ENCODE assay signal across 8 cellular contexts in the genomic region with DNA sequence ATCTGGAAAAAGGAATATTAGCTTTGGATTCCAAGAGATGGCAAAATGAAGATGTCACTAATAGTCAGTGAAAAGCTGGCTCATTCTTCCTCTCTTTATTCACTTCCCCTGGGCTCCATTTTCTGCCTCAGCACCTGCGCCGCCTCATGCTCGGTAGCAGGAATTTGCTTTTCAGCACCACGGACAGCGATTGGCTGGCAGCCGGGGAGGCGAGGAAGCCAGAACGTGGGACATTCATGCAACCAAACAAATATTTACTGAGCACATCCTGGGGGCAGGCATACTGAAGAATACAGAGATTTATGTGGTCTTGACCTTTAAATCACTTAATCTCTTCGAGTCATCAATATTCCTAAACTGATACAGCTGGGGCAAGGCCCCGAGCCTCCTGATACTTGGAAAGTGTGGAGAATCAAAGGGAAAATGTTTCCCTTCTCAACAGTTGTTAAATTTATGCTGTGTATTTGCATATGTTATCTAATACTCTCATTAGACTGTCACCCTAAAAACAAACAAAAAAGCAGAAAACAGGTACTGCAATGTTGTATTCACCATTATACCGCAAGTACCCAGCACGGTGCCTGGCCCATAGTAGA. TPM values are rescaled to one million over a fixed set of nuclear protein-coding genes. Genes with fewer than 3 reads are reported as not detected.
DNase-seq lines count a peak whose midpoint lies in the region; ATAC-seq, FAIRE-seq and TF ChIP-seq lines count a peak whose summit lies in the region.

No MANE protein-coding gene starts in this region.

- TF ChIP-seq POLR2A in NB4 (IDR thresholded peaks at IDR 0.05; ENCODE audit: extremely low read depth, insufficient read length) (no peak), H1 (IDR thresholded peaks at IDR 0.05; ENCODE audit: control extremely low read depth in 1 of 2, low read depth in 2 of 2, low read length in 2 of 2) (no peak)

- H4K5ac ChIP-seq in H1 (ENCODE audit: insufficient read length, low read depth, low read length) = no peak overlapping the region

- TF ChIP-seq CTCF in NB4 (IDR thresholded peaks at IDR 0.05; ENCODE audit: low read depth, low read length) = no peak
- TF ChIP-seq CTCF in H1 (IDR thresholded peaks at IDR 0.05; ENCODE audit: control extremely low read depth in 1 of 3, insufficient read depth in 1 of 3, low read depth in 1 of 3, low read length in 3 of 3) = no peak

- H2BK12ac ChIP-seq in H1 (ENCODE audit: low read depth, low read length) = no peak overlapping the region

- H4K8ac ChIP-seq in H1 (ENCODE audit: extremely low read depth, insufficient read depth, low read length) = no peak overlapping the region

- H3K23ac ChIP-seq in H1 (ENCODE audit: insufficient read length) = no peak overlapping the region

- H3K4ac ChIP-seq in H1 (replicated peaks; ENCODE audit: insufficient read length, low read depth, low read length) = no peak overlapping the region

- H3K36me3 ChIP-seq in H1 (ENCODE audit: control insufficient read depth in 2 of 4, insufficient read depth in 4 of 4, low read length in 3 of 4) = no peaks in the 10 kb centered on the region

- DNase-seq in ELR (ENCODE audit: low read depth) = peak; percentile 65
- DNase-seq in NB4 (ENCODE audit: low read depth) = peak; percentile 79
- peak; percentile 4 to 44 for DNase-seq in activated CD8-positive, alpha-beta memory T cell treated with anti-CD3 and anti-CD28 coated beads for 1 hour (ENCODE audit: extremely low read depth in 1 of 2, low read depth in 1 of 2)
- peak; percentile 36 to 94 for DNase-seq in H1 (ENCODE audit: low read depth in 1 of 2, low spot score in 2 of 2)
- peak; percentile 71 for DNase-seq in myocyte (ENCODE audit: low read depth)
- DNase-seq in stimulated activated naive CD8-positive, alpha-beta T cell treated with anti-CD3 and anti-CD28 coated beads, Interleukin-15, Interleukin-2, amounts not matched to agents 100 U/mL and 50 U/mL, for 24 hours = peak; percentile 77
- no peak for DNase-seq in NCI-H1105 treated with DMSO at 0.1 percent for 48 hours (lab: John Stamatoyannopoulos, UW)

- ATAC-seq in stimulated activated naive CD8-positive, alpha-beta T cell treated with anti-CD3 and anti-CD28 coated beads, Interleukin-15, Interleukin-2, amounts not matched to agents 100 U/mL and 50 U/mL, for 24 hours = no peak
- no peak for ATAC-seq in HG02798 (IDR thresholded peaks at IDR 0.05; ENCODE audit: poor library complexity, unreplicated experiment)

- H3K79me2 ChIP-seq in H1 (ENCODE audit: control insufficient read depth in 1 of 2, insufficient read depth in 2 of 2, low read length in 2 of 2) = no peaks in the 10 kb centered on the region

- no peak overlapping the region for H2BK120ac ChIP-seq in H1 (replicated peaks; ENCODE audit: low read depth, low read length)

- no peak overlapping the region for H3K18ac ChIP-seq in H1 (ENCODE audit: extremely low read depth, low read length)

- no peaks in the 10 kb centered on the region for H3K79me1 ChIP-seq in H1 (ENCODE audit: low read depth, low read length)

- H2BK5ac ChIP-seq in H1 (ENCODE audit: low read depth, low read length) = no peak overlapping the region

- H2AK5ac ChIP-seq in H1 (ENCODE audit: low read depth, low read length) = no peak overlapping the region

- no peaks in the 10 kb centered on the region for H3K9me3 ChIP-seq in H1 (ENCODE audit: insufficient read depth in 2 of 2, low read depth in 1 of 2, low read length in 1 of 2)

- H3K14ac ChIP-seq in H1 (ENCODE audit: insufficient read length) = no peak overlapping the region

- H3K27ac ChIP-seq in H1 (ENCODE audit: low read depth, low read length) = no peak overlapping the region

- H4K20me1 ChIP-seq in H1 (replicated peaks in 1 of 2; ENCODE audit: control insufficient read depth in 1 of 2, insufficient read depth in 2 of 2, low read length in 2 of 2) = peaks cover 0 to 3% of the 10 kb centered on the region in 2 experiments

- no peak overlapping the region for H3K4me2 ChIP-seq in H1 (ENCODE audit: insufficient read depth in 1 of 2, low read depth in 2 of 2, low read length in 2 of 2)

- no peak overlapping the region for H2AFZ ChIP-seq in H1 (ENCODE audit: low read length)

- no peak overlapping the region for H2BK15ac ChIP-seq in H1 (ENCODE audit: low read length)

- CTCF ChIA-PET in H1 (lab: Charles Lee; ENCODE audit: partially characterized antibody) = interaction anchor here (0.5 to 6.0 kb wide), 39 partner anchors 9 to 849 kb away, joined by 3 to 88 read pairs (median 5); partner anchors contain the start of gene PDYN

- peaks cover 0 to 8% (median under 1%) of the 10 kb centered on the region in 4 experiments; a peak in 3 of 7 replicates for H3K27me3 ChIP-seq in H1 (replicated peaks in 1 of 4; ENCODE audit: control insufficient read depth in 3 of 4, extremely low read depth in 1 of 4, insufficient read depth in 3 of 4, low read length in 3 of 4)

- H3K56ac ChIP-seq in H1 (replicated peaks; ENCODE audit: insufficient read length, low read depth, low read length) = no peak overlapping the region

- no peak overlapping the region for H3K9ac ChIP-seq in H1 (replicated peaks in 1 of 4; ENCODE audit: extremely low read depth in 1 of 4, low read depth in 3 of 4, low read length in 3 of 4)

- H4K91ac ChIP-seq in H1 (replicated peaks; ENCODE audit: insufficient read length, low read length) = no peak overlapping the region

- no peak for TF ChIP-seq EP300 in H1 (IDR thresholded peaks at IDR 0.05; ENCODE audit: borderline replicate concordance in 1 of 2, low read depth in 2 of 2, low read length in 2 of 2)

- no peaks in the 10 kb centered on the region; the same call in 1 of the 2 replicates for H3K23me2 ChIP-seq in H1 (ENCODE audit: low read depth, low read length)

- POLR2A ChIA-PET in H1 (lab: Charles Lee; ENCODE audit: partially characterized antibody) = no interaction called here

- H3K4me1 ChIP-seq in H1 (replicated peaks in 1 of 4; ENCODE audit: control insufficient read depth in 3 of 4, insufficient read depth in 4 of 4, low read length in 3 of 4) = peaks cover 0 to 14% (median 7%) of the 10 kb centered on the region in 4 experiments; a peak in 3 of 7 replicates

- no peak overlapping the region for H3K4me3 ChIP-seq in NB4 (ENCODE audit: low read depth, low read length)
- no peak overlapping the region for H3K4me3 ChIP-seq in H1 (ENCODE audit: extremely low read depth in 1 of 4, insufficient read depth in 2 of 4, low read depth in 3 of 4, low read length in 4 of 4)

- 28% methylated on average over 12 of the region's 12 CpGs; no CpG with 5 or more reads in 1 of the 2 experiments for WGBS in H1 (ENCODE audit: extremely low coverage in 1 of 2, insufficient coverage in 1 of 2, insufficient read length in 1 of 2, insufficient replicate concordance in 2 of 2, low coverage in 1 of 2, low lambda C conversion rate in 2 of 2, missing lambda C conversion rate in 1 of 2), 2 experiments

- no peak overlapping the region for H2BK20ac ChIP-seq in H1 (ENCODE audit: low read length)

- peak; percentile 88 for FAIRE-seq in H1 (lab: Jason Lieb, UNC)

- peak; percentile 8 to 25; a peak in 1 of 4 replicates for TF ChIP-seq RAD21 in H1 (IDR thresholded peaks at IDR 0.05 in 1 of 2, conservative IDR thresholded peaks at IDR 0.05 in 1 of 2; ENCODE audit: low read depth in 2 of 2, low read length in 2 of 2)

TF ChIP-seq in H1, 55 proteins besides CTCF, POLR2A, EP300 and RAD21 (continues in another document):
- TF ChIP-seq PHF8 (conservative IDR thresholded peaks at IDR 0.05; ENCODE audit: low read depth, low read length) (no peak), POU5F1 (IDR thresholded peaks at IDR 0.05; ENCODE audit: low read depth, low read length) (no peak), SIN3A (conservative IDR thresholded peaks at IDR 0.05 in 1 of 2, IDR thresholded peaks at IDR 0.05 in 1 of 2; ENCODE audit: low read depth in 1 of 2, low read length in 2 of 2) (peak; percentile 82 to 87; a peak in 2 of 4 replicates), EZH2 (IDR thresholded peaks at IDR 0.05; ENCODE audit: low read depth, low read length, severe bottlenecking) (no peak), CTBP2 (IDR thresholded peaks at IDR 0.05; ENCODE audit: borderline replicate concordance, insufficient read depth, insufficient read length, low read length) (no peak), GTF2F1 (IDR thresholded peaks at IDR 0.05; ENCODE audit: borderline replicate concordance, low read depth, low read length) (no peak), GABPA (IDR thresholded peaks at IDR 0.05; ENCODE audit: borderline replicate concordance, insufficient read depth, low read length) (peak; percentile 22; the same call in 1 of the 2 replicates), CBX8 (IDR thresholded peaks at IDR 0.05; ENCODE audit: borderline replicate concordance, low read depth, low read length) (no peak), YY1 (IDR thresholded peaks at IDR 0.05; ENCODE audit: low read depth, low read length) (peak; percentile 82), TBP (IDR thresholded peaks at IDR 0.05; ENCODE audit: low read depth, low read length) (no peak), ASH2L (IDR thresholded peaks at IDR 0.05; ENCODE audit: low read length) (no peak), JUN (IDR thresholded peaks at IDR 0.05; ENCODE audit: low read depth, low read length) (no peak), BACH1 (IDR thresholded peaks at IDR 0.05; ENCODE audit: low read length) (no peak), SP2 (IDR thresholded peaks at IDR 0.05; ENCODE audit: low read length) (no peak), TEAD4 (IDR thresholded peaks at IDR 0.05; ENCODE audit: low read depth, low read length) (peak; percentile 97)
- TF ChIP-seq, protein P1, sequence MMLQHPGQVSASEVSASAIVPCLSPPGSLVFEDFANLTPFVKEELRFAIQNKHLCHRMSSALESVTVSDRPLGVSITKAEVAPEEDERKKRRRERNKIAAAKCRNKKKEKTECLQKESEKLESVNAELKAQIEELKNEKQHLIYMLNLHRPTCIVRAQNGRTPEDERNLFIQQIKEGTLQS (IDR thresholded peaks at IDR 0.05; ENCODE audit: insufficient read depth, low read depth, low read length) = no peak
- TF ChIP-seq, protein P2, sequence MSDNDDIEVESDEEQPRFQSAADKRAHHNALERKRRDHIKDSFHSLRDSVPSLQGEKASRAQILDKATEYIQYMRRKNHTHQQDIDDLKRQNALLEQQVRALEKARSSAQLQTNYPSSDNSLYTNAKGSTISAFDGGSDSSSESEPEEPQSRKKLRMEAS (IDR thresholded peaks at IDR 0.05) = peak; percentile 84

RNA-seq across cellular contexts. Expression of gene PDYN, which starts 12.1 kb away (rescaled TPM):
- total RNA-seq in H1 (2021; fragmentation: NEBNext Ultra II Directional; extraction: Animal tissue kit (Norgen Biotek cat#: 25700)) = 0.54 and 0.63 TPM in 2 replicates
- 0.46 and 0.60 TPM in 2 replicates for polyA plus RNA-seq in H1 (2011; rRNA removed)
- 0.56 TPM for polyA plus RNA-seq in H1 (2011; cell fraction: cytosol; rRNA removed)
- polyA plus RNA-seq in H1 (2011; cell fraction: nucleus; rRNA removed) = 0.40 TPM
- 0.43 to 0.94 TPM (median 0.65 TPM) in 4 replicates for polyA plus RNA-seq in H1 (2012, experiment 1 of 2)
- polyA plus RNA-seq in H1 (2012, experiment 2 of 2) = 0.35 TPM
- polyA plus RNA-seq in H1 (2013, experiment 1 of 2) = 0.36 TPM
- polyA plus RNA-seq in H1 (2013, experiment 2 of 2) = 0.53 TPM
- 0.41 and 0.71 TPM in 2 replicates for polyA minus RNA-seq in H1 (2011; rRNA and poly(A)+ RNA removed)
- polyA minus RNA-seq in H1 (2011; cell fraction: cytosol; rRNA and poly(A)+ RNA removed) = 0.44 TPM
- 0.60 TPM for polyA minus RNA-seq in H1 (2011; cell fraction: nucleus; rRNA and poly(A)+ RNA removed)
- not detected in 2 replicates for total RNA-seq in myocyte
- not detected for polyA plus RNA-seq in myocyte (2012)
